Comparison of ENCODE assay signal across 8 cellular contexts in genomic region chr6:31862344-31863235, GRCh38. TPM values are rescaled to one million over a fixed set of nuclear protein-coding genes. Genes with fewer than 3 reads are reported as not detected.
DNase-seq lines count a peak whose midpoint lies in the region; ATAC-seq and TF ChIP-seq lines count a peak whose summit lies in the region.

Gene NEU1, minus strand, starts transcription at chr6:31862821. Its CDS starts 45 bp downstream, at chr6:31862776.

- H3K9me3 Mint-ChIP-seq in CD14-positive monocyte: peaks cover 0 to 2% (median 0%) of the 10 kb centered on the region in 7 donors

- H3K4me3 Mint-ChIP-seq in CD14-positive monocyte: peak within 1 kb of the TSS; percentile 94 to 98

- ATAC-seq in GM19397 (IDR thresholded peaks at IDR 0.05; ENCODE audit: unreplicated experiment): peak; percentile 94
- ATAC-seq in HG03571 (IDR thresholded peaks at IDR 0.05; ENCODE audit: unreplicated experiment): peak; percentile 82
- peak; percentile 95 for ATAC-seq in left lung

- peaks cover 27 to 39% of the 10 kb centered on the region in 2 donors for H3K36me3 Mint-ChIP-seq in CD14-positive monocyte

- peaks cover 11 to 29% of the 10 kb centered on the region in 2 donors for H3K4me1 ChIP-seq in left lung

- TF ChIP-seq CTCF in CD14-positive monocyte (IDR thresholded peaks at IDR 0.05): no peak
- TF ChIP-seq CTCF in left lung (IDR thresholded peaks at IDR 0.05): no peak

- H3K36me3 ChIP-seq in left lung: peaks cover 0 to 34% of the 10 kb centered on the region in 2 donors

- peak within 1 kb of the TSS; percentile 80 to 91 for H3K27ac ChIP-seq in left lung

- peak within 1 kb of the TSS; percentile 84 for H3K4me3 ChIP-seq in left lung

- intact Hi-C loops in CD14-positive monocyte (cut with micrococcal nuclease) (loop anchor here (2.0 to 10.0 kb wide), 3 partner anchors 26 to 318 kb away; partner anchors contain the start of genes ATP6V1G2 (in 1 of the 2), DDX39B (in 1 of the 2), EHMT2 (in 1 of the 2) and NFKBIL1 (in 1 of the 2)), left lung (cut with DNase I) (loop anchor here in 1 of 2 donors (10.0 kb wide), 1 partner anchor 188 kb away; no protein-coding TSS in a partner anchor)

- H3K27me3 Mint-ChIP-seq in CD14-positive monocyte (ENCODE audit: low read depth in 3 of 3): peaks cover 0 to 2% (median 2%) of the 10 kb centered on the region in 3 donors

- peak within 1 kb of the TSS; percentile 93 to 98 (median 96) for H3K27ac Mint-ChIP-seq in CD14-positive monocyte

- no peaks in the 10 kb centered on the region for H3K27me3 ChIP-seq in left lung

- no peaks in the 10 kb centered on the region for H3K9me3 ChIP-seq in left lung

- H3K4me1 Mint-ChIP-seq in CD14-positive monocyte: peaks cover 23% of the 10 kb centered on the region

- DNase-seq in CD14-positive monocyte (ENCODE audit: low spot score): peak; percentile 100
- DNase-seq in NCI-H82 (lab: John Stamatoyannopoulos, UW): peak; percentile 100
- DNase-seq in activated CD4-positive, alpha-beta T cell treated with anti-CD3 and anti-CD28 coated beads, Interleukin-2, amount 50 U/mL, for 48 hours: peak; percentile 98 to 99
- DNase-seq in dermis blood vessel endothelial cell: peak; percentile 100
- DNase-seq in left lung: peak; percentile 99 to 100
- DNase-seq in stimulated activated CD4-positive, alpha-beta T cell treated with anti-CD3 and anti-CD28 coated beads, Interleukin-2, amount 100 ng/mL, for 48 hours: peak; percentile 95 to 97

RNA-seq across cellular contexts. Expression of gene NEU1, which starts in this region (rescaled TPM):
- 10 to 100 TPM; 81.8 to 89.5 TPM for polyA plus RNA-seq in CD14-positive monocyte
- total RNA-seq in dermis blood vessel endothelial cell (66.8 and 78.1 TPM in 2 replicates), left lung (100 to 1,000 TPM in 1 of 2 donors, 10 to 100 TPM in 1; 90.4 to 106 TPM)

Comparison
In these comparisons a context has a peak if more than half of its experiments do, and no peak if none do; other contexts are left out.
1. Peak in every context shown above with its lines: DNase-seq, ATAC-seq, H3K4me3 ChIP-seq and H3K27ac ChIP-seq.